In genomic region chr5:154754460-154755360, GRCh38 we compare ENCODE assay signal across 8 cellular contexts. TPM values are rescaled to one million over a fixed set of nuclear protein-coding genes. Genes with fewer than 3 reads are reported as not detected.
DNase-seq lines count a peak whose midpoint lies in the region; ATAC-seq, FAIRE-seq and TF ChIP-seq lines count a peak whose summit lies in the region.

No MANE protein-coding gene starts in this region.

- H3K36me3 ChIP-seq in SU-DHL-6 (ENCODE audit: low read length) (no peaks in the 10 kb centered on the region; the same call in 1 of the 2 replicates), adipocyte (ENCODE audit: control insufficient read depth, insufficient read depth, low read length, severe bottlenecking) (no peaks in the 10 kb centered on the region), cardiac muscle cell (no peaks in the 10 kb centered on the region), parathyroid adenoma (ENCODE audit: control insufficient read depth, insufficient read depth, low read length) (no peaks in the 10 kb centered on the region), tibial nerve (no peaks in the 10 kb centered on the region)

- DNase-seq in GM12891 (ENCODE audit: insufficient read length, low spot score) (peak; percentile 97), NCI-H1417 (lab: John Stamatoyannopoulos, UW) (peak; percentile 97 to 98 (median 98)), adipocyte (ENCODE audit: low read depth) (peak; percentile 100), cardiac muscle cell (ENCODE audit: low read depth in 1 of 2, low spot score in 1 of 2) (peak; percentile 100), tibial nerve (ENCODE audit: low spot score in 2 of 2) (peak; percentile 99 to 100)

- peak; percentile 87 to 96 for TF ChIP-seq EP300 in tibial nerve (IDR thresholded peaks at IDR 0.05)

- peaks cover 8% of the 10 kb centered on the region; the same call in 1 of the 2 replicates for H3F3A ChIP-seq in SU-DHL-6 (ENCODE audit: insufficient read depth)

- H3K27ac ChIP-seq in SU-DHL-6 (ENCODE audit: low read depth, low read length) = peak overlapping the region; percentile 87
- peak overlapping the region; percentile 95 for H3K27ac ChIP-seq in cardiac muscle cell
- H3K27ac ChIP-seq in parathyroid adenoma = peak overlapping the region; percentile 88
- H3K27ac ChIP-seq in tibial nerve = peak overlapping the region; percentile 98 to 100 (median 99)

- H3K4me1 ChIP-seq in adipocyte (ENCODE audit: control insufficient read depth, insufficient read depth, low read length) (peaks cover 48% of the 10 kb centered on the region), cardiac muscle cell (ENCODE audit: low read depth) (peaks cover 30% of the 10 kb centered on the region), parathyroid adenoma (peaks cover 20% of the 10 kb centered on the region), tibial nerve (peaks cover 0 to 52% (median 23%) of the 10 kb centered on the region in 4 donors)

- peak; percentile 75 for TF ChIP-seq POLR2A in GM12891 (IDR thresholded peaks at IDR 0.05; ENCODE audit: low read depth, low read length)
- TF ChIP-seq POLR2A in tibial nerve (IDR thresholded peaks at IDR 0.05) = peak; percentile 87 to 93

- WGBS in tibial nerve, 2 donors = 1% methylated on average over 48 to 62 of the region's 92 CpGs

- no peaks in the 10 kb centered on the region for H3K9me2 ChIP-seq in SU-DHL-6 (replicated peaks; ENCODE audit: insufficient read depth, low read length)

- H3K79me2 ChIP-seq in SU-DHL-6 (ENCODE audit: insufficient read depth, low read length) (peaks cover 57% of the 10 kb centered on the region), parathyroid adenoma (peaks cover 42% of the 10 kb centered on the region)

- H2AFZ ChIP-seq in SU-DHL-6 (ENCODE audit: low read depth, low read length, severe bottlenecking) (peak overlapping the region; percentile 75), parathyroid adenoma (peak overlapping the region; percentile 81)

- H4K20me1 ChIP-seq in SU-DHL-6 (ENCODE audit: low read depth, low read length) = peaks cover 18% of the 10 kb centered on the region

- TF ChIP-seq CTCF in SU-DHL-6 (IDR thresholded peaks at IDR 0.05; ENCODE audit: insufficient read depth, low read length, poor library complexity, severe bottlenecking) (peak; percentile 31), cardiac muscle cell (IDR thresholded peaks at IDR 0.05; ENCODE audit: low read depth, low read length) (peak; percentile 45), parathyroid adenoma (IDR thresholded peaks at IDR 0.05) (peak; percentile 60), tibial nerve (IDR thresholded peaks at IDR 0.05) (peak; percentile 45 to 78 (median 48))

- peak; percentile 87 for ATAC-seq in HG02798 (IDR thresholded peaks at IDR 0.05; ENCODE audit: poor library complexity, unreplicated experiment)

- peak overlapping the region; percentile 96 for H3K4me3 ChIP-seq in SU-DHL-6 (ENCODE audit: insufficient read depth, low read length, poor library complexity, severe bottlenecking)
- H3K4me3 ChIP-seq in adipocyte (ENCODE audit: low read length) = peak overlapping the region; percentile 81
- H3K4me3 ChIP-seq in cardiac muscle cell = peak overlapping the region; percentile 91
- H3K4me3 ChIP-seq in parathyroid adenoma (ENCODE audit: low read depth, low read length) = peak overlapping the region; percentile 93
- H3K4me3 ChIP-seq in tibial nerve = peak overlapping the region; percentile 64 to 100 (median 92)

- H3K27me3 ChIP-seq in SU-DHL-6 (ENCODE audit: low read length) = no peaks in the 10 kb centered on the region
- no peaks in the 10 kb centered on the region for H3K27me3 ChIP-seq in adipocyte (replicated peaks; ENCODE audit: control insufficient read depth, insufficient read depth, low read length)
- H3K27me3 ChIP-seq in cardiac muscle cell = no peaks in the 10 kb centered on the region
- no peaks in the 10 kb centered on the region for H3K27me3 ChIP-seq in parathyroid adenoma (ENCODE audit: control insufficient read depth, insufficient read depth, low read length)
- no peaks in the 10 kb centered on the region for H3K27me3 ChIP-seq in tibial nerve

- peak overlapping the region; percentile 100 for H3K9ac ChIP-seq in SU-DHL-6 (ENCODE audit: low read length)
- H3K9ac ChIP-seq in adipocyte (ENCODE audit: low read length) = peak overlapping the region; percentile 95
- H3K9ac ChIP-seq in parathyroid adenoma = no peak overlapping the region

- FAIRE-seq in GM12891 (lab: Jason Lieb, UNC) = peak; percentile 98

- H3K4me2 ChIP-seq in SU-DHL-6 (ENCODE audit: low read depth, low read length, poor library complexity, severe bottlenecking) = peak overlapping the region; percentile 99
- H3K4me2 ChIP-seq in parathyroid adenoma (ENCODE audit: low read length) = peak overlapping the region; percentile 87

- H3K9me3 ChIP-seq in SU-DHL-6 (ENCODE audit: insufficient read depth, low read length) (no peaks in the 10 kb centered on the region), adipocyte (ENCODE audit: control insufficient read depth, low read length) (no peaks in the 10 kb centered on the region), cardiac muscle cell (ENCODE audit: low read depth) (no peaks in the 10 kb centered on the region), parathyroid adenoma (ENCODE audit: control insufficient read depth, low read length) (no peaks in the 10 kb centered on the region), tibial nerve (no peaks in the 10 kb centered on the region)

TF ChIP-seq in GM12891, 5 proteins besides CTCF, POLR2A, EP300 and RAD21:
- TF ChIP-seq POLR2AphosphoS5 (IDR thresholded peaks at IDR 0.05; ENCODE audit: low read depth, low read length) = peak; percentile 75
- no peak for TF ChIP-seq TAF1 (IDR thresholded peaks at IDR 0.05; ENCODE audit: low read depth, low read length)

RNA-seq across cellular contexts. Expression of gene LARP1, which starts 0.5 kb away (rescaled TPM):
- 43.5 TPM for polyA plus RNA-seq in GM12891 (2012; ENCODE audit: low read depth, missing spikeins)
- total RNA-seq in cardiac muscle cell (70.6 and 97.8 TPM in 2 replicates), tibial nerve (100 to 1,000 TPM; 114 to 166 (median 144) TPM)
- polyA plus RNA-seq in cardiac muscle cell = 40.7 and 57.6 TPM in 2 replicates

Comparison
In these comparisons a context has a peak if more than half of its experiments do, and no peak if none do; other contexts are left out.
1. Peak in every context shown above with its lines: DNase-seq, ATAC-seq, H3K4me3 ChIP-seq and H3K27ac ChIP-seq.